Comparison of ENCODE assay signal across 9 cellular contexts in genomic region chr1:42936309-42937078, GRCh38. TPM values are rescaled to one million over a fixed set of nuclear protein-coding genes. Genes with fewer than 3 reads are reported as not detected.
DNase-seq lines count a peak whose midpoint lies in the region; ATAC-seq and TF ChIP-seq lines count a peak whose summit lies in the region.
"Had no signal": no experiment of that assay in that cellular context is flagged by ENCODE, and none has a peak within 500 bp of the region (broad histone marks: within the 10 kb centered on the region; RNA-seq: fewer than 3 reads in every experiment).

No MANE protein-coding gene starts in this region.

- peak overlapping the region; percentile 14 for H3K27ac Mint-ChIP-seq in neural progenitor cell

- ATAC-seq in GM18868 (IDR thresholded peaks at IDR 0.05; ENCODE audit: unreplicated experiment) = no peak
- no peak for ATAC-seq in GM21360 (IDR thresholded peaks at IDR 0.05; ENCODE audit: unreplicated experiment)
- ATAC-seq in HG03565 (IDR thresholded peaks at IDR 0.05; ENCODE audit: unreplicated experiment) = no peak
- ATAC-seq: left lung had no signal

- H3K4me2 ChIP-seq in GM23248 (ENCODE audit: unreplicated experiment) (peak overlapping the region; percentile 45), neural progenitor cell (no peak overlapping the region)

- H3K9me3 ChIP-seq in GM23248 (ENCODE audit: low read depth) (no peaks in the 10 kb centered on the region), neural progenitor cell (ENCODE audit: low read depth) (no peaks in the 10 kb centered on the region), A673 (ENCODE audit: low read depth, low read length, poor library complexity, severe bottlenecking) (no peaks in the 10 kb centered on the region)
- H3K9me3 ChIP-seq: left lung had no signal

- peaks cover 48% of the 10 kb centered on the region for H3F3A ChIP-seq in GM23248 (ENCODE audit: insufficient read depth)
- peaks cover 44% of the 10 kb centered on the region for H3F3A ChIP-seq in neural progenitor cell (ENCODE audit: low read depth)

- H3K27me3 ChIP-seq in GM23248 (replicated peaks; ENCODE audit: insufficient read depth) (no peaks in the 10 kb centered on the region), neural progenitor cell (no peaks in the 10 kb centered on the region), A673 (replicated peaks; ENCODE audit: insufficient read depth, low read depth, low read length, poor library complexity) (no peaks in the 10 kb centered on the region)
- H3K27me3 ChIP-seq: left lung had no signal

- in situ Hi-C loops in GM23248 (cut with MboI) = no loop called here

- H4K20me1 ChIP-seq in GM23248 (ENCODE audit: insufficient read depth) (no peaks in the 10 kb centered on the region), neural progenitor cell (ENCODE audit: low read depth) (peaks cover 100% of the 10 kb centered on the region)

- TF ChIP-seq CTCF in cardiac fibroblast (IDR thresholded peaks at IDR 0.05; ENCODE audit: low read depth, low read length) = no peak
- no peak for TF ChIP-seq CTCF in neural progenitor cell (IDR thresholded peaks at IDR 0.05)
- no peak for TF ChIP-seq CTCF in A673 (conservative IDR thresholded peaks at IDR 0.05; ENCODE audit: low read depth, low read length)

- intact Hi-C loops in A673 (cut with micrococcal nuclease; ENCODE audit: unreplicated experiment) = no loop called here

- H3K4me1 ChIP-seq in GM23248 (ENCODE audit: insufficient read depth) (peaks cover 57% of the 10 kb centered on the region), neural progenitor cell (peaks cover 12% of the 10 kb centered on the region), A673 (ENCODE audit: insufficient read depth, low read length, poor library complexity, severe bottlenecking) (peaks cover 8% of the 10 kb centered on the region)

- CTCF ChIA-PET in A673 (lab: Charles Lee) = interaction anchor here (0.6 kb wide), 1 partner anchor 170 kb away, joined by 6 read pairs; no protein-coding TSS in a partner anchor

- H3K27me3 Mint-ChIP-seq in neural progenitor cell (ENCODE audit: insufficient read depth, low read depth) = peaks cover 4% of the 10 kb centered on the region

- BruUV-seq in A673 (replicated peaks; lab: Mats Ljungman, UMichigan) = no TSS peak

- H3K36me3 Mint-ChIP-seq in neural progenitor cell = peaks cover 64% of the 10 kb centered on the region

- POLR2A ChIA-PET in A673 (lab: Charles Lee; ENCODE audit: low non-redundant PET) = no interaction called here

- H3K79me2 ChIP-seq in GM23248 (ENCODE audit: insufficient read depth) (peaks cover 78% of the 10 kb centered on the region), neural progenitor cell (ENCODE audit: low read depth) (peaks cover 100% of the 10 kb centered on the region)

- no peaks in the 10 kb centered on the region for H3K9me2 ChIP-seq in GM23248 (ENCODE audit: insufficient read depth)

- no peak overlapping the region for H3K4me3 ChIP-seq in GM23248
- H3K4me3 ChIP-seq in cardiac fibroblast (replicated peaks in 1 of 2; ENCODE audit: low read depth in 2 of 2, low read length in 2 of 2) = no peak overlapping the region
- no peak overlapping the region for H3K4me3 ChIP-seq in neural progenitor cell
- no peak overlapping the region for H3K4me3 ChIP-seq in A673 (ENCODE audit: low read depth, low read length, poor library complexity, severe bottlenecking)
- H3K4me3 ChIP-seq: left lung had no signal

- H3K9ac ChIP-seq in GM23248 (peak overlapping the region; percentile 58), neural progenitor cell (no peak overlapping the region)

- H3K9me3 Mint-ChIP-seq in neural progenitor cell = no peaks in the 10 kb centered on the region

- H2AFZ ChIP-seq in GM23248 (no peak overlapping the region), neural progenitor cell (replicated peaks) (no peak overlapping the region)

- H3K36me3 ChIP-seq in GM23248 (ENCODE audit: low read depth) = peaks cover 9% of the 10 kb centered on the region; the same call in 1 of the 2 replicates
- peaks cover 9% of the 10 kb centered on the region for H3K36me3 ChIP-seq in neural progenitor cell
- peaks cover 5% of the 10 kb centered on the region for H3K36me3 ChIP-seq in A673 (ENCODE audit: insufficient read depth, low read length, poor library complexity, severe bottlenecking)
- H3K36me3 ChIP-seq: left lung had no signal

- H3K27ac ChIP-seq in GM23248 (peak overlapping the region; percentile 88), neural progenitor cell (no peak overlapping the region), A673 (ENCODE audit: low read depth, low read length, poor library complexity, severe bottlenecking) (no peak overlapping the region)

- 19 to 26% methylated on average over 7 of the region's 7 CpGs for WGBS in GM23248 (ENCODE audit: low coverage in 1 of 2, low lambda C conversion rate in 2 of 2, missing lambda C conversion rate in 2 of 2), 2 experiments

- peak overlapping the region; percentile 3 for H3K4me3 Mint-ChIP-seq in neural progenitor cell

- H3K4me1 Mint-ChIP-seq in neural progenitor cell = peaks cover 77% of the 10 kb centered on the region

- DNase-seq in GM23248 = peak; percentile 92
- peak; percentile 98 for DNase-seq in RPMI7951 (ENCODE audit: low read depth)
- DNase-seq in cardiac fibroblast (ENCODE audit: low read depth in 2 of 2) = peak; percentile 57 to 83
- no peak for DNase-seq in neural progenitor cell (ENCODE audit: low spot score)
- no peak for DNase-seq in A673 (ENCODE audit: low spot score)

RNA-seq across cellular contexts. Expression of gene SLC2A1, which starts 22.2 kb away (rescaled TPM):
- total RNA-seq in GM23248 (2014; rRNA removed; shearing (Covaris generic)) = 315 and 361 TPM in 2 replicates
- polyA plus RNA-seq in GM23248 (2016; fragmentation: Nextera tagmentation; extraction: Ambion mirVana) = 142 and 143 TPM in 2 replicates
- 192 and 248 TPM in 2 replicates for total RNA-seq in RPMI7951 (2014; rRNA removed; shearing (Covaris generic))
- total RNA-seq in neural progenitor cell (ENCODE audit: low replicate concordance) (303 and 720 TPM in 2 replicates), A673 (2021) (36.7 and 43.2 TPM in 2 replicates)

Comparison
In these comparisons a context has a peak if more than half of its experiments do, and no peak if none do; other contexts are left out.
1. DNase-seq: peak in GM23248 (single experiment), RPMI7951 (single experiment) and cardiac fibroblast (2 of 2); none in neural progenitor cell (single experiment) and A673 (single experiment).